Comparison of ENCODE assay signal across 2 cellular contexts in the genomic region with DNA sequence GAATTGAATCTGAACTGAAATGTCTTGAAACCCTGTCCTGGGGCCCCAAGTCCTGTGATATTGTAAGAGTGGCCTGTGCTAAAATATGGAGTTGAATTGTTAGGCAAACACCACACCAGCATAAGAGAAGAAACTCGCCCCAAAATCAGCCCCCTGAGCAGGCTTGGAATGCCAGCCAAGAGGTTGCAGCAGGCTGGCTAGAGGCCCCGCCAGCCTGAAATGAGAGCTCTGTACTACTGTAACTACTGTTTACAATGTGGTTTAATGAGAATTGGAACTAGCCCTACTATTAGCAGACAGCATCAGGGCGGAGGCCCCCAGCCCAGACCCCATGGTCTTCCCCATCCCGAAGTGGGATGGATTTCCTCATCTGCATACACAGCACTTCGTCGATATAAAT.
TF ChIP-seq lines count a peak whose summit lies in the region.

No MANE protein-coding gene starts in this region.

TF ChIP-seq in GM23338, 12 proteins besides CTCF, POLR2A, EP300 and RAD21 (continues in another document):
- no peak for TF ChIP-seq JUNB (IDR thresholded peaks at IDR 0.05; ENCODE audit: unreplicated experiment)
- TF ChIP-seq EZH2 (IDR thresholded peaks at IDR 0.05; ENCODE audit: low read depth, unreplicated experiment) = no peak
- TF ChIP-seq STAT1 (IDR thresholded peaks at IDR 0.05; ENCODE audit: unreplicated experiment) = no peak
- TF ChIP-seq CREB1 (CRISPR knock-in tag; IDR thresholded peaks at IDR 0.05; ENCODE audit: low read depth) = no peak
- no peak for TF ChIP-seq EZH2phosphoT487 (IDR thresholded peaks at IDR 0.05; ENCODE audit: unreplicated experiment)
- TF ChIP-seq, protein P1, sequence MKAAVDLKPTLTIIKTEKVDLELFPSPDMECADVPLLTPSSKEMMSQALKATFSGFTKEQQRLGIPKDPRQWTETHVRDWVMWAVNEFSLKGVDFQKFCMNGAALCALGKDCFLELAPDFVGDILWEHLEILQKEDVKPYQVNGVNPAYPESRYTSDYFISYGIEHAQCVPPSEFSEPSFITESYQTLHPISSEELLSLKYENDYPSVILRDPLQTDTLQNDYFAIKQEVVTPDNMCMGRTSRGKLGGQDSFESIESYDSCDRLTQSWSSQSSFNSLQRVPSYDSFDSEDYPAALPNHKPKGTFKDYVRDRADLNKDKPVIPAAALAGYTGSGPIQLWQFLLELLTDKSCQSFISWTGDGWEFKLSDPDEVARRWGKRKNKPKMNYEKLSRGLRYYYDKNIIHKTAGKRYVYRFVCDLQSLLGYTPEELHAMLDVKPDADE (IDR thresholded peaks at IDR 0.05) = no peak
- TF ChIP-seq POLR2AphosphoS5 (IDR thresholded peaks at IDR 0.05; ENCODE audit: low read depth) = no peak
- TF ChIP-seq NANOG (IDR thresholded peaks at IDR 0.05; ENCODE audit: borderline replicate concordance) = no peak
- no peak for TF ChIP-seq ZNF331 (CRISPR knock-in tag; IDR thresholded peaks at IDR 0.05; ENCODE audit: low read depth)
- no peak for TF ChIP-seq ZNF114 (CRISPR knock-in tag; IDR thresholded peaks at IDR 0.05)
- TF ChIP-seq, protein P2, sequence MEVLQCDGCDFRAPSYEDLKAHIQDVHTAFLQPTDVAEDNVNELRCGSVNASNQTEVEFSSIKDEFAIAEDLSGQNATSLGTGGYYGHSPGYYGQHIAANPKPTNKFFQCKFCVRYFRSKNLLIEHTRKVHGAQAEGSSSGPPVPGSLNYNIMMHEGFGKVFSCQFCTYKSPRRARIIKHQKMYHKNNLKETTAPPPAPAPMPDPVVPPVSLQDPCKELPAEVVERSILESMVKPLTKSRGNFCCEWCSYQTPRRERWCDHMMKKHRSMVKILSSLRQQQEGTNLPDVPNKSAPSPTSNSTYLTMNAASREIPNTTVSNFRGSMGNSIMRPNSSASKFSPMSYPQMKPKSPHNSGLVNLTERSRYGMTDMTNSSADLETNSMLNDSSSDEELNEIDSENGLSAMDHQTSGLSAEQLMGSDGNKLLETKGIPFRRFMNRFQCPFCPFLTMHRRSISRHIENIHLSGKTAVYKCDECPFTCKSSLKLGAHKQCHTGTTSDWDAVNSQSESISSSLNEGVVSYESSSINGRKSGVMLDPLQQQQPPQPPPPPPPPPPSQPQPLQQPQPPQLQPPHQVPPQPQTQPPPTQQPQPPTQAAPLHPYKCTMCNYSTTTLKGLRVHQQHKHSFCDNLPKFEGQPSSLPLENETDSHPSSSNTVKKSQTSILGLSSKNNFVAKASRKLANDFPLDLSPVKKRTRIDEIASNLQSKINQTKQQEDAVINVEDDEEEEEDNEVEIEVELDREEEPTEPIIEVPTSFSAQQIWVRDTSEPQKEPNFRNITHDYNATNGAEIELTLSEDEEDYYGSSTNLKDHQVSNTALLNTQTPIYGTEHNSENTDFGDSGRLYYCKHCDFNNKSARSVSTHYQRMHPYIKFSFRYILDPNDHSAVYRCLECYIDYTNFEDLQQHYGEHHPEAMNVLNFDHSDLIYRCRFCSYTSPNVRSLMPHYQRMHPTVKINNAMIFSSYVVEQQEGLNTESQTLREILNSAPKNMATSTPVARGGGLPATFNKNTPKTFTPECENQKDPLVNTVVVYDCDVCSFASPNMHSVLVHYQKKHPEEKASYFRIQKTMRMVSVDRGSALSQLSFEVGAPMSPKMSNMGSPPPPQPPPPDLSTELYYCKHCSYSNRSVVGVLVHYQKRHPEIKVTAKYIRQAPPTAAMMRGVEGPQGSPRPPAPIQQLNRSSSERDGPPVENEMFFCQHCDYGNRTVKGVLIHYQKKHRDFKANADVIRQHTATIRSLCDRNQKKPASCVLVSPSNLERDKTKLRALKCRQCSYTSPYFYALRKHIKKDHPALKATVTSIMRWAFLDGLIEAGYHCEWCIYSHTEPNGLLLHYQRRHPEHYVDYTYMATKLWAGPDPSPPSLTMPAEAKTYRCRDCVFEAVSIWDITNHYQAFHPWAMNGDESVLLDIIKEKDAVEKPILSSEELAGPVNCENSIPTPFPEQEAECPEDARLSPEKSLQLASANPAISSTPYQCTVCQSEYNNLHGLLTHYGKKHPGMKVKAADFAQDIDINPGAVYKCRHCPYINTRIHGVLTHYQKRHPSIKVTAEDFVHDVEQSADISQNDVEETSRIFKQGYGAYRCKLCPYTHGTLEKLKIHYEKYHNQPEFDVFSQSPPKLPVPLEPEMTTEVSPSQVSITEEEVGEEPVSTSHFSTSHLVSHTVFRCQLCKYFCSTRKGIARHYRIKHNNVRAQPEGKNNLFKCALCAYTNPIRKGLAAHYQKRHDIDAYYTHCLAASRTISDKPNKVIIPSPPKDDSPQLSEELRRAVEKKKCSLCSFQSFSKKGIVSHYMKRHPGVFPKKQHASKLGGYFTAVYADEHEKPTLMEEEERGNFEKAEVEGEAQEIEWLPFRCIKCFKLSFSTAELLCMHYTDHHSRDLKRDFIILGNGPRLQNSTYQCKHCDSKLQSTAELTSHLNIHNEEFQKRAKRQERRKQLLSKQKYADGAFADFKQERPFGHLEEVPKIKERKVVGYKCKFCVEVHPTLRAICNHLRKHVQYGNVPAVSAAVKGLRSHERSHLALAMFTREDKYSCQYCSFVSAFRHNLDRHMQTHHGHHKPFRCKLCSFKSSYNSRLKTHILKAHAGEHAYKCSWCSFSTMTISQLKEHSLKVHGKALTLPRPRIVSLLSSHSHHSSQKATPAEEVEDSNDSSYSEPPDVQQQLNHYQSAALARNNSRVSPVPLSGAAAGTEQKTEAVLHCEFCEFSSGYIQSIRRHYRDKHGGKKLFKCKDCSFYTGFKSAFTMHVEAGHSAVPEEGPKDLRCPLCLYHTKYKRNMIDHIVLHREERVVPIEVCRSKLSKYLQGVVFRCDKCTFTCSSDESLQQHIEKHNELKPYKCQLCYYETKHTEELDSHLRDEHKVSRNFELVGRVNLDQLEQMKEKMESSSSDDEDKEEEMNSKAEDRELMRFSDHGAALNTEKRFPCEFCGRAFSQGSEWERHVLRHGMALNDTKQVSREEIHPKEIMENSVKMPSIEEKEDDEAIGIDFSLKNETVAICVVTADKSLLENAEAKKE (CRISPR knock-in tag; IDR thresholded peaks at IDR 0.05) = no peak

TF ChIP-seq in WTC11, 78 proteins besides CTCF, POLR2A, EP300 and RAD21:
- TF ChIP-seq GABPB1 (CRISPR knock-in tag; IDR thresholded peaks at IDR 0.05) (no peak), SOX15 (CRISPR knock-in tag; IDR thresholded peaks at IDR 0.05) (no peak), EMX1 (CRISPR knock-in tag; IDR thresholded peaks at IDR 0.05) (no peak), CBFB (CRISPR knock-in tag; IDR thresholded peaks at IDR 0.05; ENCODE audit: low read depth) (no peak), GRHL2 (CRISPR knock-in tag; IDR thresholded peaks at IDR 0.05; ENCODE audit: insufficient replicate concordance, severe bottlenecking) (no peak), SMAD3 (CRISPR knock-in tag; IDR thresholded peaks at IDR 0.05; ENCODE audit: borderline replicate concordance) (no peak), TEAD1 (CRISPR knock-in tag; IDR thresholded peaks at IDR 0.05) (no peak), NR3C1 (CRISPR knock-in tag; conservative IDR thresholded peaks at IDR 0.05; ENCODE audit: low read depth) (no peak), TCF7 (CRISPR knock-in tag; IDR thresholded peaks at IDR 0.05; ENCODE audit: low read depth) (no peak), GTF2I (CRISPR knock-in tag; conservative IDR thresholded peaks at IDR 0.05) (no peak)
- TF ChIP-seq, protein P3, sequence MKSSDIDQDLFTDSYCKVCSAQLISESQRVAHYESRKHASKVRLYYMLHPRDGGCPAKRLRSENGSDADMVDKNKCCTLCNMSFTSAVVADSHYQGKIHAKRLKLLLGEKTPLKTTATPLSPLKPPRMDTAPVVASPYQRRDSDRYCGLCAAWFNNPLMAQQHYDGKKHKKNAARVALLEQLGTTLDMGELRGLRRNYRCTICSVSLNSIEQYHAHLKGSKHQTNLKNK (CRISPR knock-in tag; IDR thresholded peaks at IDR 0.05) = no peak
- TF ChIP-seq, protein P4, sequence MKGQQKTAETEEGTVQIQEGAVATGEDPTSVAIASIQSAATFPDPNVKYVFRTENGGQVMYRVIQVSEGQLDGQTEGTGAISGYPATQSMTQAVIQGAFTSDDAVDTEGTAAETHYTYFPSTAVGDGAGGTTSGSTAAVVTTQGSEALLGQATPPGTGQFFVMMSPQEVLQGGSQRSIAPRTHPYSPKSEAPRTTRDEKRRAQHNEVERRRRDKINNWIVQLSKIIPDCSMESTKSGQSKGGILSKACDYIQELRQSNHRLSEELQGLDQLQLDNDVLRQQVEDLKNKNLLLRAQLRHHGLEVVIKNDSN (CRISPR knock-in tag; IDR thresholded peaks at IDR 0.05) = no peak
- TF ChIP-seq, protein P5, sequence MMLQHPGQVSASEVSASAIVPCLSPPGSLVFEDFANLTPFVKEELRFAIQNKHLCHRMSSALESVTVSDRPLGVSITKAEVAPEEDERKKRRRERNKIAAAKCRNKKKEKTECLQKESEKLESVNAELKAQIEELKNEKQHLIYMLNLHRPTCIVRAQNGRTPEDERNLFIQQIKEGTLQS (CRISPR knock-in tag; conservative IDR thresholded peaks at IDR 0.05) = no peak
- TF ChIP-seq, protein P6, sequence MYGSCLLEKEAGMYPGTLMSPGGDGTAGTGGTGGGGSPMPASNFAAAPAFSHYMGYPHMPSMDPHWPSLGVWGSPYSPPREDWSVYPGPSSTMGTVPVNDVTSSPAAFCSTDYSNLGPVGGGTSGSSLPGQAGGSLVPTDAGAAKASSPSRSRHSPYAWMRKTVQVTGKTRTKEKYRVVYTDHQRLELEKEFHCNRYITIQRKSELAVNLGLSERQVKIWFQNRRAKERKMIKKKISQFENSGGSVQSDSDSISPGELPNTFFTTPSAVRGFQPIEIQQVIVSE (CRISPR knock-in tag; IDR thresholded peaks at IDR 0.05; ENCODE audit: borderline replicate concordance) = no peak
TF ChIP-seq in WTC11: peak in this region for 0.
